Comparison of ENCODE assay signal across 13 cellular contexts in the genomic region with DNA sequence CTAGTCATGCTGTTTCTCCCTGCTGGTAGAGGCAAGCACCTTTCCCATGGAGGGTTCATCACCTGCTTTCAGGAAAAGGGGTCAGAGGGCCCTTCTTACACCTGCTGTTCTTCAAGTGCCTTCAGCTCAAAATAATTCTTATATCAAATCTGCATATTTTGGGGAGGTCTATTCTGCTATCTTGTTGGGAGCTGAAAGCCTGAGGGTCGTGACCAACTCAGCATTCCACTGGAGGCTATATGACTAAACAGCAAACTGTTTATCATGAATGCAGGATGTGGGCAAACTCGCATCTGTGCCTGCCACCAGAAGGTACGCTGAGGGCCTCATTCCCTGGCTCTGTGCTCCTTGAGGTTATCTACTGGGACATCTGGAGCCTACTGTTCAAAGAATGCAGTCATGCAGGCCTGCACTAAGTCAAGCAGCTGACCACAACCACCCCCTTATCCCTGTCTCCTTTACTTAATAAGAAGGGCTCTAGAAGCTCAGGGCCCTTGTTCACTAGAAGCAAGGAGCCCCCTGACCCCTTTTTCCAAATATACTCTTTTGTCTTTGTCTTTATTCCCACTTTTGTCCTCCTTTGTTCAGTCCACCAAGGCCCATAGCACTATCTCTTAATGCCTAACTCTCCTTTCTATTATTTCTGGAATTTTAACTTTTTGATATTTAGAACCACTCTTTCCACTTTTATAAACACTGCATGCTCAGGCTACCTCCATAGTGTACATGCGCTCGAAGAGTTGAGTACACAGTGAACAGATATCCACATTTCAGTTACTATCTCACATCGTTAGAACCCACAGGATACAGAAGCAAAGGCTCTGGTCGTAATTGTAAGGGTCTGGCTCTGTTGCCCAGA.
"Had no signal": no experiment of that assay in that cellular context is flagged by ENCODE, and none has a peak within 500 bp of the region (broad histone marks: within the 10 kb centered on the region; RNA-seq: fewer than 3 reads in every experiment).

No MANE protein-coding gene starts in this region.

- H3K9me3 ChIP-seq: pancreas, stomach, thoracic aorta had no signal

- H3K4me2 ChIP-seq: hepatocyte had no signal

- H3K27me3 ChIP-seq: hepatocyte, pancreas had no signal

- H3K27ac ChIP-seq: coronary artery, hepatocyte, pancreas, stomach, thoracic aorta, VCaP had no signal

- H3K4me3 Mint-ChIP-seq: activated CD4-positive, alpha-beta T cell treated with anti-CD3 and anti-CD28 coated beads for 36 hours; activated CD8-positive, alpha-beta T cell treated with anti-CD3 and anti-CD28 coated beads, Interleukin-2, amount 10 ng/mL, durations not matched to agents 7 days and 5 days had no signal

- H2AFZ ChIP-seq: hepatocyte had no signal

- H3K79me2 ChIP-seq: hepatocyte had no signal

- H3K4me3 ChIP-seq: coronary artery, hepatocyte, pancreas, stomach, thoracic aorta had no signal

- DNase-seq: activated CD4-positive, alpha-beta T cell treated with anti-CD3 and anti-CD28 coated beads for 36 hours; activated CD8-positive, alpha-beta memory T cell treated with anti-CD3 and anti-CD28 coated beads, Interleukin-2, amount 50 U/mL, for 48 hours; activated CD8-positive, alpha-beta T cell treated with anti-CD3 and anti-CD28 coated beads, Interleukin-2, amount 10 ng/mL, durations not matched to agents 7 days and 5 days; activated naive CD4-positive, alpha-beta T cell; effector CD4-positive, alpha-beta T cell; pancreas; retina; stimulated activated CD4-positive, alpha-beta T cell treated with anti-CD3 and anti-CD28 coated beads, Interleukin-4, amount 100 ng/mL, for 4 hours; stomach had no signal

- H3K27ac Mint-ChIP-seq: activated CD4-positive, alpha-beta T cell treated with anti-CD3 and anti-CD28 coated beads for 36 hours; activated CD8-positive, alpha-beta T cell treated with anti-CD3 and anti-CD28 coated beads, Interleukin-2, amount 10 ng/mL, durations not matched to agents 7 days and 5 days had no signal

- H3K36me3 ChIP-seq: pancreas, stomach, thoracic aorta had no signal
